In genomic region chr21:35375115-35375514, GRCh38 we compare ENCODE assay signal across 16 cellular contexts.
DNase-seq lines count a peak whose midpoint lies in the region; ATAC-seq and TF ChIP-seq lines count a peak whose summit lies in the region.
"Had no signal": no experiment of that assay in that cellular context is flagged by ENCODE, and none has a peak within 500 bp of the region (broad histone marks: within the 10 kb centered on the region; RNA-seq: fewer than 3 reads in every experiment).

No MANE protein-coding gene starts in this region.

- peak overlapping the region; percentile 76 for H3K27ac Mint-ChIP-seq in HFFc6
- no peak overlapping the region for H3K27ac Mint-ChIP-seq in activated CD8-positive, alpha-beta memory T cell treated with anti-CD3 and anti-CD28 coated beads, Interleukin-2, amount 10 ng/mL, durations not matched to agents 7 days and 5 days
- H3K27ac Mint-ChIP-seq in T-cell = no peak overlapping the region
- H3K27ac Mint-ChIP-seq in natural killer cell = no peak overlapping the region
- H3K27ac Mint-ChIP-seq: activated naive CD4-positive, alpha-beta T cell treated with anti-CD3 and anti-CD28 coated beads, Interleukin-2, amount 10 ng/mL, durations not matched to agents 7 days and 5 days; stimulated activated naive CD8-positive, alpha-beta T cell treated with anti-CD3 and anti-CD28 coated beads, Interleukin-15, amount 100 ng/mL, for 72 hours had no signal

- peak overlapping the region; percentile 20; the same call in 1 of the 2 replicates for H3K27ac ChIP-seq in ACC112 (ENCODE audit: low read depth, low read length)
- H3K27ac ChIP-seq: Peyer's patch had no signal

- TF ChIP-seq CTCF in HFFc6 (IDR thresholded peaks at IDR 0.05) (no peak), astrocyte of the spinal cord (IDR thresholded peaks at IDR 0.05; ENCODE audit: low read depth, low read length) (no peak), natural killer cell (IDR thresholded peaks at IDR 0.05) (no peak)

- 0 out of 2 replicates have a peak overlapping the region, but pooled peaks have one; percentile 6 for H3K4me3 ChIP-seq in ACC112 (ENCODE audit: low read depth, low read length)
- no peak overlapping the region for H3K4me3 ChIP-seq in astrocyte of the spinal cord (ENCODE audit: low read depth, low read length)
- H3K4me3 ChIP-seq: Peyer's patch had no signal

- H3K36me3 Mint-ChIP-seq in HFFc6 (ENCODE audit: low read depth) (no peaks in the 10 kb centered on the region), T-cell (no peaks in the 10 kb centered on the region), natural killer cell (no peaks in the 10 kb centered on the region)
- no peaks in the 10 kb centered on the region for H3K36me3 Mint-ChIP-seq in activated CD8-positive, alpha-beta memory T cell treated with anti-CD3 and anti-CD28 coated beads, Interleukin-2, amount 10 ng/mL, durations not matched to agents 7 days and 5 days
- H3K36me3 Mint-ChIP-seq: activated naive CD4-positive, alpha-beta T cell treated with anti-CD3 and anti-CD28 coated beads, Interleukin-2, amount 10 ng/mL, durations not matched to agents 7 days and 5 days had no signal

- peaks cover 57% of the 10 kb centered on the region for H3K4me1 Mint-ChIP-seq in HFFc6 (ENCODE audit: low read depth)
- H3K4me1 Mint-ChIP-seq in activated CD8-positive, alpha-beta memory T cell treated with anti-CD3 and anti-CD28 coated beads, Interleukin-2, amount 10 ng/mL, durations not matched to agents 7 days and 5 days = no peaks in the 10 kb centered on the region
- no peaks in the 10 kb centered on the region for H3K4me1 Mint-ChIP-seq in T-cell
- no peaks in the 10 kb centered on the region for H3K4me1 Mint-ChIP-seq in natural killer cell
- H3K4me1 Mint-ChIP-seq: activated naive CD4-positive, alpha-beta T cell treated with anti-CD3 and anti-CD28 coated beads, Interleukin-2, amount 10 ng/mL, durations not matched to agents 7 days and 5 days; stimulated activated naive CD8-positive, alpha-beta T cell treated with anti-CD3 and anti-CD28 coated beads, Interleukin-15, amount 100 ng/mL, for 72 hours had no signal

- in situ Hi-C loops in astrocyte of the spinal cord (cut with HindIII; ENCODE audit: low sequenced_read_pairs) = no loop called here

- H3K79me2 ChIP-seq in ACC112 (ENCODE audit: control insufficient read depth, insufficient read depth, low read length, unreplicated experiment) = no peaks in the 10 kb centered on the region

- no peaks in the 10 kb centered on the region for H3K9me3 Mint-ChIP-seq in HFFc6
- H3K9me3 Mint-ChIP-seq in activated CD8-positive, alpha-beta memory T cell treated with anti-CD3 and anti-CD28 coated beads, Interleukin-2, amount 10 ng/mL, durations not matched to agents 7 days and 5 days (ENCODE audit: low read depth) = no peaks in the 10 kb centered on the region
- H3K9me3 Mint-ChIP-seq in T-cell = no peaks in the 10 kb centered on the region
- H3K9me3 Mint-ChIP-seq in natural killer cell = no peaks in the 10 kb centered on the region
- H3K9me3 Mint-ChIP-seq: activated naive CD4-positive, alpha-beta T cell treated with anti-CD3 and anti-CD28 coated beads, Interleukin-2, amount 10 ng/mL, durations not matched to agents 7 days and 5 days; stimulated activated naive CD8-positive, alpha-beta T cell treated with anti-CD3 and anti-CD28 coated beads, Interleukin-15, amount 100 ng/mL, for 72 hours had no signal

- POLR2A ChIA-PET in T-cell (lab: Charles Lee) = no interaction called here

- H2AFZ ChIP-seq in ACC112 (ENCODE audit: low read length, unreplicated experiment) = peak overlapping the region; percentile 29

- CTCF ChIA-PET in activated CD8-positive, alpha-beta memory T cell treated with anti-CD3 and anti-CD28 coated beads, Interleukin-2, amount 10 ng/mL, durations not matched to agents 7 days and 5 days (lab: Charles Lee) = no interaction called here
- CTCF ChIA-PET in T-cell (lab: Charles Lee) = no interaction called here

- no peak for ATAC-seq in activated CD8-positive, alpha-beta memory T cell treated with anti-CD3 and anti-CD28 coated beads, Interleukin-2, amount 10 ng/mL, durations not matched to agents 7 days and 5 days
- ATAC-seq in T-cell (replicated peaks in 1 of 4) (no peak), natural killer cell (no peak)
- ATAC-seq: stimulated activated naive CD8-positive, alpha-beta T cell treated with anti-CD3 and anti-CD28 coated beads, Interleukin-15, amount 100 ng/mL, for 72 hours had no signal

- intact Hi-C loops in natural killer cell (cut with micrococcal nuclease) = loop anchor here (10.0 kb wide), 1 partner anchor 60 kb away; no protein-coding TSS in a partner anchor

- no peaks in the 10 kb centered on the region for H3K36me3 ChIP-seq in ACC112 (ENCODE audit: insufficient read depth, low read length)
- H3K36me3 ChIP-seq: Peyer's patch had no signal

- DNase-seq in HFFc6 (peak; percentile 96), astrocyte of the spinal cord (ENCODE audit: low read depth, low spot score) (peak; percentile 42), glomerular endothelial cell (ENCODE audit: extremely low read depth, low read depth, low spot score) (peak; percentile 45), NK-92 (lab: John Stamatoyannopoulos, UW; ENCODE audit: unreplicated experiment) (no peak), T-cell (no peak), natural killer cell (no peak)
- no peak for DNase-seq in activated CD8-positive, alpha-beta memory T cell treated with anti-CD3 and anti-CD28 coated beads, Interleukin-2, amount 10 ng/mL, durations not matched to agents 7 days and 5 days
- DNase-seq: activated CD8-positive, alpha-beta memory T cell treated with anti-CD3 and anti-CD28 coated beads, Interleukin-2, amount 50 U/mL, for 48 hours; activated naive CD4-positive, alpha-beta T cell treated with anti-CD3 and anti-CD28 coated beads, Interleukin-2, amount 10 ng/mL, durations not matched to agents 7 days and 5 days; NCI-H1694; NCI-H524; Peyer's patch; small intestine; stimulated activated naive CD8-positive, alpha-beta T cell treated with anti-CD3 and anti-CD28 coated beads, Interleukin-15, amount 100 ng/mL, for 72 hours; T-helper 1 cell had no signal

- peaks cover 33% of the 10 kb centered on the region for H3K4me1 ChIP-seq in ACC112 (ENCODE audit: control insufficient read depth, insufficient read depth, low read length, unreplicated experiment)
- H3K4me1 ChIP-seq: Peyer's patch had no signal

- H3K27me3 ChIP-seq in ACC112 (ENCODE audit: insufficient read depth, low read length) = no peaks in the 10 kb centered on the region
- H3K27me3 ChIP-seq: Peyer's patch had no signal

- H3K27me3 Mint-ChIP-seq in HFFc6 (ENCODE audit: insufficient read depth) = peaks cover 1% of the 10 kb centered on the region; the same call in 1 of the 2 replicates
- H3K27me3 Mint-ChIP-seq in activated CD8-positive, alpha-beta memory T cell treated with anti-CD3 and anti-CD28 coated beads, Interleukin-2, amount 10 ng/mL, durations not matched to agents 7 days and 5 days = no peaks in the 10 kb centered on the region
- H3K27me3 Mint-ChIP-seq in T-cell = no peaks in the 10 kb centered on the region
- H3K27me3 Mint-ChIP-seq in natural killer cell (ENCODE audit: low read depth in 2 of 2) = peaks cover 0 to 2% of the 10 kb centered on the region in 2 donors
- H3K27me3 Mint-ChIP-seq: activated naive CD4-positive, alpha-beta T cell treated with anti-CD3 and anti-CD28 coated beads, Interleukin-2, amount 10 ng/mL, durations not matched to agents 7 days and 5 days; stimulated activated naive CD8-positive, alpha-beta T cell treated with anti-CD3 and anti-CD28 coated beads, Interleukin-15, amount 100 ng/mL, for 72 hours had no signal

- H3K4me3 Mint-ChIP-seq in HFFc6 (peak overlapping the region; percentile 8; the same call in 1 of the 2 replicates), T-cell (no peak overlapping the region), natural killer cell (no peak overlapping the region)
- H3K4me3 Mint-ChIP-seq in activated CD8-positive, alpha-beta memory T cell treated with anti-CD3 and anti-CD28 coated beads, Interleukin-2, amount 10 ng/mL, durations not matched to agents 7 days and 5 days = no peak overlapping the region
- H3K4me3 Mint-ChIP-seq: activated naive CD4-positive, alpha-beta T cell treated with anti-CD3 and anti-CD28 coated beads, Interleukin-2, amount 10 ng/mL, durations not matched to agents 7 days and 5 days; stimulated activated naive CD8-positive, alpha-beta T cell treated with anti-CD3 and anti-CD28 coated beads, Interleukin-15, amount 100 ng/mL, for 72 hours had no signal

Comparison
In these comparisons a context has a peak if more than half of its experiments do, and no peak if none do; other contexts are left out.
1. DNase-seq: peak in HFFc6 (single experiment), astrocyte of the spinal cord (single experiment) and glomerular endothelial cell (single experiment); none in activated CD8-positive, alpha-beta memory T cell treated with anti-CD3 and anti-CD28 coated beads, Interleukin-2, amount 10 ng/mL, durations not matched to agents 7 days and 5 days (single experiment), NK-92 (single experiment), T-cell (0 of 34) and natural killer cell (single experiment).